ENCODE assay signal across 9 cellular contexts in genomic region chr14:37591311-37591940, GRCh38. TPM values are rescaled to one million over a fixed set of nuclear protein-coding genes. Genes with fewer than 3 reads are reported as not detected.
A peak's percentile ranks its signal among the peaks of the same experiment; 100 is the strongest.
DNase-seq lines count a peak whose midpoint lies in the region; ATAC-seq and FAIRE-seq lines count a peak whose summit lies in the region.
"Had no signal": no experiment of that assay in that cellular context is flagged by ENCODE, and none has a peak within 500 bp of the region (broad histone marks: within the 10 kb centered on the region; RNA-seq: fewer than 3 reads in every experiment).

No MANE protein-coding gene starts in this region.

- FAIRE-seq in RCC 7860 (lab: Jason Lieb, UNC), result no peak

- H3K27me3 ChIP-seq in iPS DF 6.9 (ENCODE audit: control insufficient read depth, insufficient read depth, low read length), result peaks cover 58% of the 10 kb centered on the region

- no peaks in the 10 kb centered on the region for H3K36me3 ChIP-seq in iPS DF 6.9 (ENCODE audit: control insufficient read depth, insufficient read depth, low read length)

- H3K4me3 ChIP-seq in iPS DF 6.9 (ENCODE audit: low read length), result peak overlapping the region; percentile 17; the same call in 1 of the 2 replicates

- no CpG with 5 or more reads among the region's 45 CpGs for WGBS in iPS DF 6.9 (ENCODE audit: insufficient coverage, insufficient read length)

- CTCF ChIA-PET in activated CD4-positive, alpha-beta T cell treated with anti-CD3 and anti-CD28 coated beads, Interleukin-2, amount 10 ng/mL, durations not matched to agents 7 days and 5 days (lab: Charles Lee), result no interaction called here

- peaks cover 75% of the 10 kb centered on the region for H3K27me3 Mint-ChIP-seq in activated CD4-positive, alpha-beta T cell treated with anti-CD3 and anti-CD28 coated beads, Interleukin-2, amount 10 ng/mL, durations not matched to agents 7 days and 5 days

- H3K9me3 ChIP-seq in iPS DF 6.9 (ENCODE audit: control insufficient read depth, insufficient read depth, low read length), result no peaks in the 10 kb centered on the region

- POLR2A ChIA-PET in activated CD4-positive, alpha-beta T cell treated with anti-CD3 and anti-CD28 coated beads, Interleukin-2, amount 10 ng/mL, durations not matched to agents 7 days and 5 days (lab: Charles Lee), result no interaction called here

- H3K4me1 ChIP-seq in iPS DF 6.9 (ENCODE audit: control insufficient read depth, insufficient read depth, low read length), result peaks cover 1% of the 10 kb centered on the region; the same call in 1 of the 2 replicates

- peak overlapping the region; percentile 18 for H3K4me3 Mint-ChIP-seq in activated CD4-positive, alpha-beta T cell treated with anti-CD3 and anti-CD28 coated beads, Interleukin-2, amount 10 ng/mL, durations not matched to agents 7 days and 5 days
- no peak overlapping the region for H3K4me3 Mint-ChIP-seq in stimulated activated effector memory CD8-positive, alpha-beta T cell treated with anti-CD3 and anti-CD28 coated beads, Interleukin-12 subunit alpha, Interleukin-12 subunit beta, amount 100 ng/mL, for 72 hours
- H3K4me3 Mint-ChIP-seq: activated B cell treated with CpG ODN at 0.5 μM for 24 hours had no signal

- H3K27ac Mint-ChIP-seq in activated CD4-positive, alpha-beta T cell treated with anti-CD3 and anti-CD28 coated beads, Interleukin-2, amount 10 ng/mL, durations not matched to agents 7 days and 5 days, result peak overlapping the region; percentile 72
- H3K27ac Mint-ChIP-seq in stimulated activated effector memory CD8-positive, alpha-beta T cell treated with anti-CD3 and anti-CD28 coated beads, Interleukin-12 subunit alpha, Interleukin-12 subunit beta, amount 100 ng/mL, for 72 hours, result peak overlapping the region; percentile 63
- H3K27ac Mint-ChIP-seq: activated B cell treated with CpG ODN at 0.5 μM for 24 hours had no signal

- H3K4me1 Mint-ChIP-seq in activated CD4-positive, alpha-beta T cell treated with anti-CD3 and anti-CD28 coated beads, Interleukin-2, amount 10 ng/mL, durations not matched to agents 7 days and 5 days, result peaks cover 8% of the 10 kb centered on the region
- peaks cover 9% of the 10 kb centered on the region for H3K4me1 Mint-ChIP-seq in stimulated activated effector memory CD8-positive, alpha-beta T cell treated with anti-CD3 and anti-CD28 coated beads, Interleukin-12 subunit alpha, Interleukin-12 subunit beta, amount 100 ng/mL, for 72 hours

- H3K9me3 Mint-ChIP-seq in activated CD4-positive, alpha-beta T cell treated with anti-CD3 and anti-CD28 coated beads, Interleukin-2, amount 10 ng/mL, durations not matched to agents 7 days and 5 days, result peaks cover 7% of the 10 kb centered on the region
- H3K9me3 Mint-ChIP-seq in stimulated activated effector memory CD8-positive, alpha-beta T cell treated with anti-CD3 and anti-CD28 coated beads, Interleukin-12 subunit alpha, Interleukin-12 subunit beta, amount 100 ng/mL, for 72 hours, result peaks cover 7% of the 10 kb centered on the region
- H3K9me3 Mint-ChIP-seq: activated B cell treated with CpG ODN at 0.5 μM for 24 hours had no signal

- ATAC-seq in stimulated activated effector memory CD8-positive, alpha-beta T cell treated with anti-CD3 and anti-CD28 coated beads, Interleukin-12 subunit alpha, Interleukin-12 subunit beta, amount 100 ng/mL, for 72 hours, result no peak

- no peak for DNase-seq in activated CD4-positive, alpha-beta T cell treated with anti-CD3 and anti-CD28 coated beads, Interleukin-2, amount 10 ng/mL, durations not matched to agents 7 days and 5 days
- DNase-seq in activated CD4-positive, alpha-beta T cell treated with anti-CD3 and anti-CD28 coated beads for 4 hours, result no peak
- peak; percentile 72 for DNase-seq in NCI-H526 treated with DMSO at 0.1 percent for 48 hours (lab: John Stamatoyannopoulos, UW)
- no peak for DNase-seq in iPS DF 6.9 (ENCODE audit: low read depth, low spot score)
- no peak for DNase-seq in stimulated activated effector memory CD8-positive, alpha-beta T cell treated with anti-CD3 and anti-CD28 coated beads, Interleukin-12 subunit alpha, Interleukin-12 subunit beta, amount 100 ng/mL, for 72 hours (ENCODE audit: low spot score in 2 of 2)
- DNase-seq in midbrain (lab: John Stamatoyannopoulos, UW), result no peak
- no peak for DNase-seq in superior temporal gyrus (ENCODE audit: extremely low spot score)
- no peak for DNase-seq in RCC 7860 (ENCODE audit: low spot score)
- DNase-seq: activated B cell treated with CpG ODN at 0.5 μM for 24 hours had no signal

- peaks cover 8% of the 10 kb centered on the region for H3K36me3 Mint-ChIP-seq in activated CD4-positive, alpha-beta T cell treated with anti-CD3 and anti-CD28 coated beads, Interleukin-2, amount 10 ng/mL, durations not matched to agents 7 days and 5 days (ENCODE audit: low read depth)
- peaks cover 5% of the 10 kb centered on the region for H3K36me3 Mint-ChIP-seq in stimulated activated effector memory CD8-positive, alpha-beta T cell treated with anti-CD3 and anti-CD28 coated beads, Interleukin-12 subunit alpha, Interleukin-12 subunit beta, amount 100 ng/mL, for 72 hours

- H3K27ac ChIP-seq in iPS DF 6.9 (ENCODE audit: low read length), result no peak overlapping the region

RNA-seq across cellular contexts. Expression of gene FOXA1, which starts 3.6 kb away (rescaled TPM):
- not detected for total RNA-seq in activated CD4-positive, alpha-beta T cell treated with anti-CD3 and anti-CD28 coated beads, Interleukin-2, amount 10 ng/mL, durations not matched to agents 7 days and 5 days
- total RNA-seq: activated B cell treated with CpG ODN at 0.5 μM for 24 hours had no signal

RNA-seq across cellular contexts. Expression of gene TTC6, which starts 4.0 kb away (rescaled TPM):
- total RNA-seq in activated CD4-positive, alpha-beta T cell treated with anti-CD3 and anti-CD28 coated beads, Interleukin-2, amount 10 ng/mL, durations not matched to agents 7 days and 5 days, result not detected
- total RNA-seq: activated B cell treated with CpG ODN at 0.5 μM for 24 hours had no signal
